Comparison of ENCODE assay signal across 9 cellular contexts in the genomic region with DNA sequence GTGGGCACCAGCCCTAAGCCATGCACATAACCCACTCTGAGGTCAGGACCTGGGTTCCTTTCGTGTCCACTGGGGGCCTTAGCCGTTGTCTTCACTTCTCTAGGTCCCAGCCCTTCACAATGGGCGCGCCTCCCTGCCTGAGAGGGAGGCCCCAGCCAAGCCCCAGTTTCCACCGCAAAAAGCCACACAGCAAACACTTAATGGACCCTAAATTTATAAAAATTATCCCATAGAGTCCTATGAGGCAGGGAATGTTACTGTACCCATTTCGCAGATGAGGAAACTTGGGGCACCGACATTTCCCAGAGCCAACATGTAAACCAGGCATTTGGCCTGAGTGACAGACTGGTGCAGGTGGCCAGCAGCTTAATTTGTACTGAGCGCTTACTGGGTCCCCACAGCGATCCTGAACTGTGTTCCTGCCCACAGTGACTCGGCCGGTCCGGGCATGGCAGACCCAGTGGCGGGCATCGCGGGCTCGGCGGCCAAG. TPM values are rescaled to one million over a fixed set of nuclear protein-coding genes. Genes with fewer than 3 reads are reported as not detected.
DNase-seq lines count a peak whose midpoint lies in the region; ATAC-seq, FAIRE-seq and TF ChIP-seq lines count a peak whose summit lies in the region.
"Had no signal": no experiment of that assay in that cellular context is flagged by ENCODE, and none has a peak within 500 bp of the region (broad histone marks: within the 10 kb centered on the region; RNA-seq: fewer than 3 reads in every experiment).

No MANE protein-coding gene starts in this region.

- no peak for FAIRE-seq in A549 (lab: Jason Lieb, UNC)
- FAIRE-seq: colon had no signal

- H3K4me1 ChIP-seq in A549 (peaks cover 50% of the 10 kb centered on the region), HUES48 (ENCODE audit: control insufficient read depth, insufficient read depth, low read length) (peaks cover 6% of the 10 kb centered on the region; the same call in 1 of the 2 replicates), colonic mucosa (peaks cover 30% of the 10 kb centered on the region), muscle layer of duodenum (ENCODE audit: control insufficient read depth in 1 of 2, insufficient read depth in 2 of 2, low read length in 2 of 2) (peaks cover 15 to 59% of the 10 kb centered on the region in 2 donors)

- no peak for TF ChIP-seq POLR2A in A549 (IDR thresholded peaks at IDR 0.05; ENCODE audit: low read length)

- H3K27me3 ChIP-seq in HUES48 (ENCODE audit: control insufficient read depth, insufficient read depth, low read length) (peaks cover 5% of the 10 kb centered on the region; the same call in 1 of the 2 replicates), colonic mucosa (no peaks in the 10 kb centered on the region), muscle layer of duodenum (ENCODE audit: low read depth, low read length) (no peaks in the 10 kb centered on the region)

- CTCF ChIA-PET in A549 (lab: Yijun Ruan, JAX), result interaction anchor here (1.2 to 5.6 kb wide), 3 partner anchors 24 to 52 kb away, joined by 3 to 40 read pairs (median 11); no protein-coding TSS in a partner anchor

- no peak for ATAC-seq in A549

- H3K36me3 ChIP-seq in HUES48 (ENCODE audit: control insufficient read depth, insufficient read depth, low read length), result no peaks in the 10 kb centered on the region
- no peaks in the 10 kb centered on the region for H3K36me3 ChIP-seq in colonic mucosa
- H3K36me3 ChIP-seq in muscle layer of duodenum (ENCODE audit: control insufficient read depth in 1 of 2, insufficient read depth in 2 of 2, low read length in 2 of 2), result no peaks in the 10 kb centered on the region

- H3K9me3 ChIP-seq in A549 (no peaks in the 10 kb centered on the region), HUES48 (ENCODE audit: control insufficient read depth, insufficient read depth, low read length) (no peaks in the 10 kb centered on the region), colonic mucosa (no peaks in the 10 kb centered on the region), muscle layer of duodenum (ENCODE audit: control insufficient read depth in 1 of 2, low read length in 2 of 2) (no peaks in the 10 kb centered on the region)

- H3K4me2 ChIP-seq in A549, result peak overlapping the region; percentile 94

- POLR2A ChIA-PET in A549 (lab: Yijun Ruan, JAX), result no interaction called here

- 78% methylated on average over 16 of the region's 17 CpGs for WGBS in A549 (ENCODE audit: missing lambda C conversion rate)

- no peak for TF ChIP-seq EP300 in A549 (IDR thresholded peaks at IDR 0.05)

- H3K27ac ChIP-seq in A549, result peak overlapping the region; percentile 96 to 98
- H3K27ac ChIP-seq in HUES48 (ENCODE audit: low read depth, low read length), result no peak overlapping the region
- H3K27ac ChIP-seq in colonic mucosa, result peak overlapping the region; percentile 54
- no peak overlapping the region for H3K27ac ChIP-seq in muscle layer of duodenum (ENCODE audit: low read length)

- H3K4me3 ChIP-seq in A549, result peak overlapping the region; percentile 80
- peak overlapping the region; percentile 55 for H3K4me3 ChIP-seq in HUES48 (ENCODE audit: low read depth, low read length)
- H3K4me3 ChIP-seq in colonic mucosa, result peak overlapping the region; percentile 96
- H3K4me3 ChIP-seq in muscle layer of duodenum (ENCODE audit: low read depth in 1 of 2, low read length in 2 of 2), result peak overlapping the region; percentile 76 to 95

- no peak for DNase-seq in A549 (ENCODE audit: low read depth in 1 of 2, low spot score in 1 of 2)
- DNase-seq in colonic mucosa, result no peak
- DNase-seq in middle frontal gyrus (ENCODE audit: extremely low spot score, low spot score), result no peak
- no peak for DNase-seq in globus pallidus (ENCODE audit: low spot score)
- DNase-seq in central memory CD4-positive, alpha-beta T cell, result no peak
- DNase-seq in NCI-H1417 (lab: John Stamatoyannopoulos, UW), result no peak

- TF ChIP-seq CTCF in A549 (IDR thresholded peaks at IDR 0.05) (no peak), colonic mucosa (IDR thresholded peaks at IDR 0.05) (no peak)

- no peak for TF ChIP-seq RAD21 in A549 (conservative IDR thresholded peaks at IDR 0.05 in 1 of 2, IDR thresholded peaks at IDR 0.05 in 1 of 2)

- intact Hi-C loops in colonic mucosa (cut with DNase I), result no loop called here

- H3K9ac ChIP-seq in HUES48 (ENCODE audit: low read depth, low read length) (0 out of 2 replicates have a peak overlapping the region, but pooled peaks have one; percentile 4), colonic mucosa (ENCODE audit: low read depth in 2 of 2, low read length in 2 of 2) (peak overlapping the region; percentile 73 to 81)

TF ChIP-seq in A549, 52 proteins besides CTCF, POLR2A, EP300 and RAD21:
- TF ChIP-seq JUNB (IDR thresholded peaks at IDR 0.05), result no peak
- peak; percentile 79; the same call in 1 of the 2 replicates for TF ChIP-seq KDM1A (IDR thresholded peaks at IDR 0.05; ENCODE audit: low read depth)
- TF ChIP-seq, protein P1, sequence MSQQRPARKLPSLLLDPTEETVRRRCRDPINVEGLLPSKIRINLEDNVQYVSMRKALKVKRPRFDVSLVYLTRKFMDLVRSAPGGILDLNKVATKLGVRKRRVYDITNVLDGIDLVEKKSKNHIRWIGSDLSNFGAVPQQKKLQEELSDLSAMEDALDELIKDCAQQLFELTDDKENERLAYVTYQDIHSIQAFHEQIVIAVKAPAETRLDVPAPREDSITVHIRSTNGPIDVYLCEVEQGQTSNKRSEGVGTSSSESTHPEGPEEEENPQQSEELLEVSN (IDR thresholded peaks at IDR 0.05; ENCODE audit: borderline replicate concordance, low read depth), result no peak
- TF ChIP-seq CHD4 (IDR thresholded peaks at IDR 0.05; ENCODE audit: borderline replicate concordance), result no peak
- TF ChIP-seq ESRRA (IDR thresholded peaks at IDR 0.05; ENCODE audit: borderline replicate concordance, low read length), result no peak

RNA-seq across cellular contexts. Expression of gene GAS2L1, which starts 1.3 kb away (rescaled TPM):
- polyA plus RNA-seq in A549 (2011; rRNA removed) (6.5 and 7.6 TPM in 2 replicates), A549 (2017; fragmentation: RNase III; extraction: RNeasy Plus Mini Kit Qiagen cat#74134 plus additional on column Dnase treatment) (14.8 to 17.2 TPM (median 16.5 TPM) in 3 replicates)
- polyA plus RNA-seq in A549 (2012; cell fraction: cytosol; rRNA removed), result 31.1 and 43.7 TPM in 2 replicates
- 43.5 and 68.2 TPM in 2 replicates for polyA plus RNA-seq in A549 (2012; cell fraction: nucleus; rRNA removed)
- 6.1 and 7.3 TPM in 2 replicates for polyA minus RNA-seq in A549 (2011; rRNA and poly(A)+ RNA removed)
- 10 to 100 TPM; 16.6 to 41.1 TPM for total RNA-seq in colonic mucosa

RNA-seq across cellular contexts. Expression of gene RASL10A, which starts 7.8 kb away (rescaled TPM):
- 0.08 and 0.28 TPM in 2 replicates for polyA plus RNA-seq in A549 (2011; rRNA removed)
- 0.38 and 0.41 TPM in 2 replicates for polyA plus RNA-seq in A549 (2012; cell fraction: cytosol; rRNA removed)
- polyA plus RNA-seq in A549 (2012; cell fraction: nucleus; rRNA removed), result 2.3 and 3.1 TPM in 2 replicates
- 0.22 to 0.36 TPM (median 0.25 TPM) in 3 replicates for polyA plus RNA-seq in A549 (2017; fragmentation: RNase III; extraction: RNeasy Plus Mini Kit Qiagen cat#74134 plus additional on column Dnase treatment)
- polyA minus RNA-seq in A549 (2011; rRNA and poly(A)+ RNA removed), result not detected in 2 replicates
- 1 to 10 TPM in 1 of 2 donors, under 1 TPM in 1; 0.42 to 1.3 TPM for total RNA-seq in colonic mucosa

RNA-seq across cellular contexts. Expression of gene EWSR1, which starts 39.6 kb away (rescaled TPM):
- polyA plus RNA-seq in A549 (2011; rRNA removed) (146 and 202 TPM in 2 replicates), A549 (2017; fragmentation: RNase III; extraction: RNeasy Plus Mini Kit Qiagen cat#74134 plus additional on column Dnase treatment) (266 to 281 TPM (median 272 TPM) in 3 replicates)
- polyA plus RNA-seq in A549 (2012; cell fraction: cytosol; rRNA removed), result 174 and 243 TPM in 2 replicates
- polyA plus RNA-seq in A549 (2012; cell fraction: nucleus; rRNA removed), result 430 and 508 TPM in 2 replicates
- polyA minus RNA-seq in A549 (2011; rRNA and poly(A)+ RNA removed), result 233 and 303 TPM in 2 replicates
- total RNA-seq in colonic mucosa, result 100 to 1,000 TPM; 145 to 236 TPM

RNA-seq across cellular contexts. Expression of gene RHBDD3, which starts 39.9 kb away (rescaled TPM):
- 10.2 and 14.2 TPM in 2 replicates for polyA plus RNA-seq in A549 (2011; rRNA removed)
- 25.9 and 36.5 TPM in 2 replicates for polyA plus RNA-seq in A549 (2012; cell fraction: cytosol; rRNA removed)
- 65.7 and 89.0 TPM in 2 replicates for polyA plus RNA-seq in A549 (2012; cell fraction: nucleus; rRNA removed)
- 20.0 to 23.2 TPM (median 20.8 TPM) in 3 replicates for polyA plus RNA-seq in A549 (2017; fragmentation: RNase III; extraction: RNeasy Plus Mini Kit Qiagen cat#74134 plus additional on column Dnase treatment)
- polyA minus RNA-seq in A549 (2011; rRNA and poly(A)+ RNA removed), result 5.3 and 5.7 TPM in 2 replicates
- 10 to 100 TPM; 15.4 to 32.0 TPM for total RNA-seq in colonic mucosa

Comparison
In these comparisons a context has a peak if more than half of its experiments do, and no peak if none do; other contexts are left out.
1. H3K27ac ChIP-seq: peak in A549 (2 of 2) and colonic mucosa (single experiment); none in HUES48 (single experiment) and muscle layer of duodenum (single experiment).
2. Peak in every context shown above with its lines, with median percentiles within 50 percentile points of each other: H3K4me3 ChIP-seq.